ENCODE assay signal across 1 cellular context in the genomic region with DNA sequence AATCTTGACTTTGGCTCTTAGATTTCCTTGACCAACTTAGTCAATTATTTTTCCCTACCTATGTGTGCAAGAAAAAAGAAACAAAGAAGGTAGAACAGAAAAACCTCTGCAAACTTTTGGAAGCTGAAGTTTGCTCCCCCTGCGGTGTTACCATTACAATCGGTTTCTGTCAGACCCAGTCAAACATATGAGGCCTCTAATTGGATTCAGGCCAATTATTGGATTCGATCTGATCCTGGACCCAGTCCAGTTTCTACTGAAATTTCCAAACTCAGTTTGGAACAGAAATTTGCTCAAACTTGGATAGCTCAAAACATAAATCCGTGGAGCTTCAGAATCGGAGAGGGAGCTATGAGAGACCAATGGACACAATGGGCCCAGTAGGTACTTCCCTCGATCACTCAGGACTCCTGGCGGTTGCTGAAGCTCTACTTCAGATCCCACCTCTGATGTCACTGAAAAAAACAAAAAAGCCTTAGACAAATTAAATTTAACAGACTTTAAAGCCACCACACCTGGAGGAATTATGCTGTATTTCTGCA.
TF ChIP-seq lines count a peak whose summit lies in the region.

No MANE protein-coding gene starts in this region.

TF ChIP-seq in H1, 55 proteins besides CTCF, POLR2A, EP300 and RAD21 (continued from another document):
- TF ChIP-seq SP4 (IDR thresholded peaks at IDR 0.05; ENCODE audit: low read length) (no peak), ZNF274 (IDR thresholded peaks at IDR 0.05; ENCODE audit: borderline replicate concordance, extremely low read depth, low read length) (no peak)
